In genomic region chr2:84302513-84303412, GRCh38 we compare ENCODE assay signal across 8 cellular contexts.
DNase-seq lines count a peak whose midpoint lies in the region; ATAC-seq and TF ChIP-seq lines count a peak whose summit lies in the region.

No MANE protein-coding gene starts in this region.

- POLR2A ChIA-PET in HCT116 (lab: Charles Lee), result no interaction called here

- H3K79me2 ChIP-seq in HCT116 (ENCODE audit: insufficient read depth, low read length), result no peaks in the 10 kb centered on the region

- H3K27ac ChIP-seq in HCT116 (ENCODE audit: low read depth, low read length) (no peak overlapping the region), caudate nucleus (ENCODE audit: low read depth, low read length) (no peak overlapping the region), substantia nigra (ENCODE audit: low read depth, low read length, poor library complexity, severe bottlenecking) (no peak overlapping the region)

- CTCF ChIA-PET in HCT116 (lab: Charles Lee), result interaction anchor here (0.5 to 1.5 kb wide), 9 partner anchors 10 to 520 kb away, joined by 3 to 20 read pairs (median 4); no protein-coding TSS in a partner anchor

- peak; percentile 90 for TF ChIP-seq CTCF in GM12865 (IDR thresholded peaks at IDR 0.05; ENCODE audit: insufficient read depth, low read depth, low read length, missing control alignments)
- peak; percentile 58 to 91 (median 88); a peak in 5 of 6 replicates for TF ChIP-seq CTCF in HCT116 (IDR thresholded peaks at IDR 0.05 in 2 of 3, conservative IDR thresholded peaks at IDR 0.05 in 1 of 3; ENCODE audit: borderline replicate concordance in 1 of 3, insufficient read depth in 1 of 3, low read depth in 2 of 3, low read length in 2 of 3)

- peak; percentile 83 for TF ChIP-seq RAD21 in HCT116 (IDR thresholded peaks at IDR 0.05; ENCODE audit: low read depth)

- H4K20me1 ChIP-seq in HCT116 (ENCODE audit: insufficient read depth), result no peaks in the 10 kb centered on the region

- DNase-seq in AG08395 (ENCODE audit: low spot score) (peak; percentile 78), GM12865 (ENCODE audit: low read depth) (peak; percentile 68), HCT116 (ENCODE audit: low read depth, low spot score) (peak; percentile 47), LHCN-M2 (ENCODE audit: low read depth) (peak; percentile 34), SKM-1 treated with dmso at 0.1 percent for 144 hours (lab: John Stamatoyannopoulos, UW; ENCODE audit: unreplicated experiment) (peak; percentile 84), caudate nucleus (lab: John Stamatoyannopoulos, UW) (peak in 31 of 61 donors; percentile 1 to 70 (median 8)), left kidney (ENCODE audit: low read depth, low spot score) (peak; percentile 85), substantia nigra (lab: John Stamatoyannopoulos, UW) (peak in 32 of 49 donors; percentile 1 to 62 (median 17))

- H3K9me2 ChIP-seq in HCT116 (ENCODE audit: insufficient read depth), result no peaks in the 10 kb centered on the region

- intact Hi-C loops in HCT116 (cut with micrococcal nuclease), result loop anchor here (1.0 to 2.0 kb wide), 3 partner anchors 278 to 520 kb away; no protein-coding TSS in a partner anchor

- H3K9me3 ChIP-seq in HCT116 (ENCODE audit: control insufficient read depth in 1 of 2, insufficient read depth in 1 of 2, low read depth in 1 of 2, low read length in 2 of 2), result no peaks in the 10 kb centered on the region

- RAD21 ChIA-PET in HCT116 (lab: Charles Lee; ENCODE audit: low non-redundant PET in 1 of 2, low total read pairs in 2 of 2, uncharacterized antibody in 2 of 2, unreplicated experiment in 2 of 2), result interaction anchor here in 1 of 2 experiments (0.5 to 1.0 kb wide), 5 partner anchors 12 to 328 kb away, joined by 3 to 5 read pairs (median 4); no protein-coding TSS in a partner anchor

- peaks cover 0 to 2% of the 10 kb centered on the region in 2 experiments; a peak in 2 of 4 replicates for H3K4me1 ChIP-seq in HCT116 (ENCODE audit: control insufficient read depth in 1 of 2, insufficient read depth in 2 of 2, low read length in 2 of 2)

- no peaks in the 10 kb centered on the region for H3K27me3 ChIP-seq in HCT116 (ENCODE audit: insufficient read depth, low read length)

- BruUV-seq in HCT116 (replicated peaks; lab: Mats Ljungman, UMichigan), result no TSS peak

- H3K4me3 ChIP-seq in GM12865 (ENCODE audit: low read depth, low read length) (no peak overlapping the region), HCT116 (replicated peaks in 1 of 2; ENCODE audit: low read depth in 1 of 2, low read length in 2 of 2) (no peak overlapping the region)

- TF ChIP-seq POLR2A in HCT116 (IDR thresholded peaks at IDR 0.05; ENCODE audit: borderline replicate concordance, extremely low read depth, insufficient read depth, insufficient read length), result no peak

- no peak overlapping the region for H3K9ac ChIP-seq in HCT116 (ENCODE audit: low read length)

- H3K4me2 ChIP-seq in HCT116 (ENCODE audit: low read length), result no peak overlapping the region

- peak; percentile 99 for ATAC-seq in HCT116

- peak overlapping the region; percentile 28 for H2AFZ ChIP-seq in HCT116 (ENCODE audit: low read depth, low read length, poor library complexity, severe bottlenecking)

- H3K36me3 ChIP-seq in HCT116 (ENCODE audit: control insufficient read depth in 1 of 2, insufficient read depth in 2 of 2, low read length in 2 of 2), result no peaks in the 10 kb centered on the region

TF ChIP-seq in HCT116, 20 proteins besides CTCF, POLR2A, EP300 and RAD21:
- TF ChIP-seq ATF3 (IDR thresholded peaks at IDR 0.05), result no peak
- TF ChIP-seq FOSL1 (IDR thresholded peaks at IDR 0.05; ENCODE audit: low read depth), result no peak
- TF ChIP-seq REST (IDR thresholded peaks at IDR 0.05; ENCODE audit: low read depth), result no peak
- TF ChIP-seq ZNF274 (IDR thresholded peaks at IDR 0.05; ENCODE audit: low read depth, low read length), result no peak
- no peak for TF ChIP-seq POLR2AphosphoS5 (IDR thresholded peaks at IDR 0.05; ENCODE audit: low read depth, low read length)
- no peak for TF ChIP-seq EZH2phosphoT487 (IDR thresholded peaks at IDR 0.05; ENCODE audit: borderline replicate concordance)
- no peak for TF ChIP-seq CEBPB (IDR thresholded peaks at IDR 0.05; ENCODE audit: low read depth)
- no peak for TF ChIP-seq ZBTB33 (IDR thresholded peaks at IDR 0.05; ENCODE audit: extremely low read depth, insufficient replicate concordance, low read length)
- TF ChIP-seq ELF1 (IDR thresholded peaks at IDR 0.05; ENCODE audit: borderline replicate concordance, low read depth), result no peak
- TF ChIP-seq TCF7L2 (IDR thresholded peaks at IDR 0.05; ENCODE audit: borderline replicate concordance, extremely low read depth, insufficient read depth, insufficient read length), result no peak
- no peak for TF ChIP-seq SIN3A (IDR thresholded peaks at IDR 0.05; ENCODE audit: low read depth)
TF ChIP-seq in HCT116: peak in this region for 0.

Comparison
In these comparisons a context has a peak if more than half of its experiments do, and no peak if none do; other contexts are left out.
1. DNase-seq: peak in every context shown above with its lines; median percentile 85 in left kidney; 84 in SKM-1 treated with dmso at 0.1 percent for 144 hours; 78 in AG08395; 68 in GM12865; 47 in HCT116; 34 in LHCN-M2; 17 in substantia nigra; 8 in caudate nucleus.